9 cellular contexts compared by ENCODE assay signal in genomic region chr1:86705633-86705985, GRCh38. TPM values are rescaled to one million over a fixed set of nuclear protein-coding genes. Genes with fewer than 3 reads are reported as not detected.
DNase-seq lines count a peak whose midpoint lies in the region; ATAC-seq, FAIRE-seq and TF ChIP-seq lines count a peak whose summit lies in the region.
"Had no signal": no experiment of that assay in that cellular context is flagged by ENCODE, and none has a peak within 500 bp of the region (broad histone marks: within the 10 kb centered on the region; RNA-seq: fewer than 3 reads in every experiment).

No MANE protein-coding gene starts in this region.

- H3K27ac ChIP-seq in 22Rv1, result peak overlapping the region; percentile 88
- no peak overlapping the region; the same call in 1 of the 2 replicates for H3K27ac ChIP-seq in HUES6 (ENCODE audit: low read depth, low read length)

- H3K4me1 ChIP-seq in HUES6 (ENCODE audit: control insufficient read depth, insufficient read depth, low read length), result peaks cover 8% of the 10 kb centered on the region
- peaks cover 29% of the 10 kb centered on the region for H3K4me1 ChIP-seq in mononuclear cell (ENCODE audit: insufficient read depth, low read length)

- H3K27me3 ChIP-seq in HUES6 (ENCODE audit: control insufficient read depth, insufficient read depth, low read length) (no peaks in the 10 kb centered on the region), bronchial epithelial cell (ENCODE audit: control insufficient read depth, insufficient read depth, low read length) (no peaks in the 10 kb centered on the region), mononuclear cell (ENCODE audit: insufficient read depth, low read length) (no peaks in the 10 kb centered on the region)

- DNase-seq in bronchial epithelial cell (ENCODE audit: low read depth) (peak; percentile 28), NCI-H510A treated with DMSO at 0.1 percent for 48 hours (lab: John Stamatoyannopoulos, UW) (no peak), AG20443 (ENCODE audit: low spot score) (no peak)

- peak overlapping the region; percentile 92 for H3K9ac ChIP-seq in HUES6 (ENCODE audit: low read length)

- H3K4me3 ChIP-seq in HUES6 (ENCODE audit: low read depth, low read length) (peak overlapping the region; percentile 93), bronchial epithelial cell (ENCODE audit: low read depth, low read length) (peak overlapping the region; percentile 93), mononuclear cell (ENCODE audit: low read length) (peak overlapping the region; percentile 89)

- H3K9me3 ChIP-seq in HUES6 (ENCODE audit: control insufficient read depth, insufficient read depth, low read depth, low read length) (no peaks in the 10 kb centered on the region), mononuclear cell (ENCODE audit: low read depth, low read length) (no peaks in the 10 kb centered on the region)

- ATAC-seq in GM19035 (IDR thresholded peaks at IDR 0.05; ENCODE audit: unreplicated experiment), result no peak
- no peak for ATAC-seq in HG03565 (IDR thresholded peaks at IDR 0.05; ENCODE audit: unreplicated experiment)

- H3K36me3 ChIP-seq in HUES6 (ENCODE audit: control insufficient read depth, insufficient read depth, low read length) (no peaks in the 10 kb centered on the region), bronchial epithelial cell (ENCODE audit: control insufficient read depth, insufficient read depth, low read length) (no peaks in the 10 kb centered on the region)

- TF ChIP-seq CTCF in 22Rv1 (IDR thresholded peaks at IDR 0.05) (no peak), bronchial epithelial cell (IDR thresholded peaks at IDR 0.05; ENCODE audit: insufficient read depth, low read length, severe bottlenecking) (no peak)

- FAIRE-seq in bronchial epithelial cell (lab: Jason Lieb, UNC), result no peak
- FAIRE-seq: colon had no signal

RNA-seq across cellular contexts. Expression of gene SH3GLB1, which starts 1.2 kb away (rescaled TPM):
- total RNA-seq in bronchial epithelial cell (21.3 and 31.2 TPM in 2 replicates), mononuclear cell (54.4 TPM)
